Comparison of ENCODE assay signal across 1 cellular context in the genomic region with DNA sequence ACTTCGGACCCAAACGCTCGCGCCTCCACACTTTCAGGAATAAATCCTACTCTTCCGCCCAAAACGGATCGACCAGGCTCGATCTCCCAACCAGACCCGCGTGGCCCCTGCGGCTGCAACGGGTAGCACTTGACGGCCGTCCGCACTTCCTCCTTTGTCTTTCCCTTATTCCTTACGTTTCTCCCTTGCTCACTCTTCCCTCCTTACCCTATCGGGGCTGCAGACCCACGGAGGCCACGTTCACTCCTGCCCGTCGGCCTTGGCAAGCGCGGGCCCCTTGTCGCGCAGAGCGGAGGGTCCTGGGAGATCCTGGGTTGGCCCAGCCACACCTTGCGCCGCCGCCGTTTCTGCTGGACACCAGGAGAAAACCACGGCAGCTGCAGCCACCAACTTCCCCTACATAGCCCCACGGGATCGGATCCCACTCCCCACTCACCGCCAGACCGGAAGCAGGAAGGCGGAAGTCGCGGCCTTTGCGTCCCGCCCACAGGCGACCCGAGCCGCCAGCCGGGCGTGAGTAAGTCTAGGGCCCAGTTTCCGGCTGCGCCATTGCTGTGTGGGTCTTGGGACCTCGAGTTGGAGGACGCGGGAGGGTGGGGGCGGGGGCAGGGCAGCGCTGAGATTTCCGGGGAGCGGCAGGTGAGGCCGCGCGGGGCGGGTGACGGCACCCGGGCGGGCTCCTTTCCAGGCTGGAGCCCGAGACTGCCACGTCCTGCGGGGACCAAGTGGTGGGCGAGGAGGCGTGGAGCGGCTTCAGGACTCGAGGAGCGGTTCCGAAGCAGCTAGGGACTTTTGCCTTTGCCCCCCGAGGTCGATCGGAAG.
TF ChIP-seq lines count a peak whose summit lies in the region.

Gene SMIM15 (minus strand): TSS at position 459 of the 822 bp plus-strand sequence. CDS start 2,297 bp downstream, outside the sequence.

TF ChIP-seq in HepG2, 621 proteins besides CTCF, POLR2A, EP300 and RAD21 (continued from another document and continues in another):
- TF ChIP-seq, protein P1, sequence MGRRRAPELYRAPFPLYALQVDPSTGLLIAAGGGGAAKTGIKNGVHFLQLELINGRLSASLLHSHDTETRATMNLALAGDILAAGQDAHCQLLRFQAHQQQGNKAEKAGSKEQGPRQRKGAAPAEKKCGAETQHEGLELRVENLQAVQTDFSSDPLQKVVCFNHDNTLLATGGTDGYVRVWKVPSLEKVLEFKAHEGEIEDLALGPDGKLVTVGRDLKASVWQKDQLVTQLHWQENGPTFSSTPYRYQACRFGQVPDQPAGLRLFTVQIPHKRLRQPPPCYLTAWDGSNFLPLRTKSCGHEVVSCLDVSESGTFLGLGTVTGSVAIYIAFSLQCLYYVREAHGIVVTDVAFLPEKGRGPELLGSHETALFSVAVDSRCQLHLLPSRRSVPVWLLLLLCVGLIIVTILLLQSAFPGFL (CRISPR knock-in tag; IDR thresholded peaks at IDR 0.05), result no peak
- TF ChIP-seq TBP (CRISPR knock-in tag; IDR thresholded peaks at IDR 0.05) (no peak), NR2C2 (CRISPR knock-in tag; IDR thresholded peaks at IDR 0.05; ENCODE audit: borderline replicate concordance) (peak; percentile 94), SNRNP70 (IDR thresholded peaks at IDR 0.05; ENCODE audit: low read depth, low read length) (no peak), CBX1 (IDR thresholded peaks at IDR 0.05; ENCODE audit: low read depth) (no peak), HMG20B (CRISPR knock-in tag; conservative IDR thresholded peaks at IDR 0.05) (no peak), GLI4 (CRISPR knock-in tag; IDR thresholded peaks at IDR 0.05; ENCODE audit: borderline replicate concordance) (peak; percentile 80; the same call in 1 of the 2 replicates), PAWR (CRISPR knock-in tag; IDR thresholded peaks at IDR 0.05; ENCODE audit: borderline replicate concordance) (no peak), ZBTB1 (CRISPR knock-in tag; IDR thresholded peaks at IDR 0.05; ENCODE audit: borderline replicate concordance) (no peak), ZNF577 (CRISPR knock-in tag; IDR thresholded peaks at IDR 0.05; ENCODE audit: borderline replicate concordance, low read depth) (no peak; the same call in 1 of the 2 replicates), THRA (CRISPR knock-in tag; IDR thresholded peaks at IDR 0.05; ENCODE audit: borderline replicate concordance) (peak; percentile 40; the same call in 1 of the 2 replicates), TAF15 (IDR thresholded peaks at IDR 0.05; ENCODE audit: low read depth, low read length, poor library complexity, severe bottlenecking) (no peak), ERF (CRISPR knock-in tag; IDR thresholded peaks at IDR 0.05) (peak; percentile 74), ZNF7 (CRISPR knock-in tag; IDR thresholded peaks at IDR 0.05) (no peak), MBD4 (IDR thresholded peaks at IDR 0.05; ENCODE audit: borderline replicate concordance, low read length) (no peak), TBL1XR1 (IDR thresholded peaks at IDR 0.05; ENCODE audit: borderline replicate concordance, low read length, partially characterized antibody) (no peak), AGO1 (IDR thresholded peaks at IDR 0.05; ENCODE audit: low read depth, low read length, poor library complexity, severe bottlenecking) (peak; percentile 43), ZNF788 (CRISPR knock-in tag; IDR thresholded peaks at IDR 0.05; ENCODE audit: borderline replicate concordance) (no peak; the same call in 1 of the 2 replicates), UBTF (CRISPR knock-in tag; IDR thresholded peaks at IDR 0.05) (peak; percentile 84), NFKB2 (CRISPR knock-in tag; IDR thresholded peaks at IDR 0.05; ENCODE audit: borderline replicate concordance) (peak; percentile 76), ARNT2 (CRISPR knock-in tag; IDR thresholded peaks at IDR 0.05; ENCODE audit: low read depth) (peak; percentile 56; the same call in 1 of the 2 replicates), ZIK1 (CRISPR knock-in tag; IDR thresholded peaks at IDR 0.05; ENCODE audit: borderline replicate concordance, low read depth) (peak; percentile 72; the same call in 1 of the 2 replicates), SMAD9 (CRISPR knock-in tag; IDR thresholded peaks at IDR 0.05) (peak; percentile 5; the same call in 1 of the 2 replicates), ZNF558 (CRISPR knock-in tag; IDR thresholded peaks at IDR 0.05; ENCODE audit: borderline replicate concordance) (no peak), HMGXB4 (CRISPR knock-in tag; IDR thresholded peaks at IDR 0.05; ENCODE audit: borderline replicate concordance in 1 of 2, low read depth in 1 of 2) (peak; percentile 62 to 87), LBX2 (CRISPR knock-in tag; IDR thresholded peaks at IDR 0.05; ENCODE audit: borderline replicate concordance) (no peak), RFXANK (CRISPR knock-in tag; IDR thresholded peaks at IDR 0.05) (no peak), TFDP1 (CRISPR knock-in tag; IDR thresholded peaks at IDR 0.05; ENCODE audit: borderline replicate concordance) (0 out of 2 replicates have a peak, but pooled peaks have one; percentile 61), GFI1 (CRISPR knock-in tag; IDR thresholded peaks at IDR 0.05; ENCODE audit: borderline replicate concordance) (peak; percentile 94), PHF20 (CRISPR knock-in tag; IDR thresholded peaks at IDR 0.05) (peak; percentile 88), MYPOP (CRISPR knock-in tag; IDR thresholded peaks at IDR 0.05) (peak; percentile 91)
- TF ChIP-seq, protein P2, sequence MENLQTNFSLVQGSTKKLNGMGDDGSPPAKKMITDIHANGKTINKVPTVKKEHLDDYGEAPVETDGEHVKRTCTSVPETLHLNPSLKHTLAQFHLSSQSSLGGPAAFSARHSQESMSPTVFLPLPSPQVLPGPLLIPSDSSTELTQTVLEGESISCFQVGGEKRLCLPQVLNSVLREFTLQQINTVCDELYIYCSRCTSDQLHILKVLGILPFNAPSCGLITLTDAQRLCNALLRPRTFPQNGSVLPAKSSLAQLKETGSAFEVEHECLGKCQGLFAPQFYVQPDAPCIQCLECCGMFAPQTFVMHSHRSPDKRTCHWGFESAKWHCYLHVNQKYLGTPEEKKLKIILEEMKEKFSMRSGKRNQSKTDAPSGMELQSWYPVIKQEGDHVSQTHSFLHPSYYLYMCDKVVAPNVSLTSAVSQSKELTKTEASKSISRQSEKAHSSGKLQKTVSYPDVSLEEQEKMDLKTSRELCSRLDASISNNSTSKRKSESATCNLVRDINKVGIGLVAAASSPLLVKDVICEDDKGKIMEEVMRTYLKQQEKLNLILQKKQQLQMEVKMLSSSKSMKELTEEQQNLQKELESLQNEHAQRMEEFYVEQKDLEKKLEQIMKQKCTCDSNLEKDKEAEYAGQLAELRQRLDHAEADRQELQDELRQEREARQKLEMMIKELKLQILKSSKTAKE (CRISPR knock-in tag; IDR thresholded peaks at IDR 0.05; ENCODE audit: borderline replicate concordance), result peak; percentile 80; the same call in 1 of the 2 replicates
- TF ChIP-seq, protein P3, sequence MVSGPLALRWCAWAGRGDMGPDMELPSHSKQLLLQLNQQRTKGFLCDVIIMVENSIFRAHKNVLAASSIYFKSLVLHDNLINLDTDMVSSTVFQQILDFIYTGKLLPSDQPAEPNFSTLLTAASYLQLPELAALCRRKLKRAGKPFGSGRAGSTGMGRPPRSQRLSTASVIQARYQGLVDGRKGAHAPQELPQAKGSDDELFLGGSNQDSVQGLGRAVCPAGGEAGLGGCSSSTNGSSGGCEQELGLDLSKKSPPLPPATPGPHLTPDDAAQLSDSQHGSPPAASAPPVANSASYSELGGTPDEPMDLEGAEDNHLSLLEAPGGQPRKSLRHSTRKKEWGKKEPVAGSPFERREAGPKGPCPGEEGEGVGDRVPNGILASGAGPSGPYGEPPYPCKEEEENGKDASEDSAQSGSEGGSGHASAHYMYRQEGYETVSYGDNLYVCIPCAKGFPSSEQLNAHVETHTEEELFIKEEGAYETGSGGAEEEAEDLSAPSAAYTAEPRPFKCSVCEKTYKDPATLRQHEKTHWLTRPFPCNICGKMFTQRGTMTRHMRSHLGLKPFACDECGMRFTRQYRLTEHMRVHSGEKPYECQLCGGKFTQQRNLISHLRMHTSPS (CRISPR knock-in tag; IDR thresholded peaks at IDR 0.05; ENCODE audit: low read depth), result no peak
- TF ChIP-seq, protein P4, sequence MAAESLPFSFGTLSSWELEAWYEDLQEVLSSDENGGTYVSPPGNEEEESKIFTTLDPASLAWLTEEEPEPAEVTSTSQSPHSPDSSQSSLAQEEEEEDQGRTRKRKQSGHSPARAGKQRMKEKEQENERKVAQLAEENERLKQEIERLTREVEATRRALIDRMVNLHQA (CRISPR knock-in tag; IDR thresholded peaks at IDR 0.05), result no peak; the same call in 1 of the 2 replicates
